1 cellular context compared by ENCODE assay signal in the genomic region with DNA sequence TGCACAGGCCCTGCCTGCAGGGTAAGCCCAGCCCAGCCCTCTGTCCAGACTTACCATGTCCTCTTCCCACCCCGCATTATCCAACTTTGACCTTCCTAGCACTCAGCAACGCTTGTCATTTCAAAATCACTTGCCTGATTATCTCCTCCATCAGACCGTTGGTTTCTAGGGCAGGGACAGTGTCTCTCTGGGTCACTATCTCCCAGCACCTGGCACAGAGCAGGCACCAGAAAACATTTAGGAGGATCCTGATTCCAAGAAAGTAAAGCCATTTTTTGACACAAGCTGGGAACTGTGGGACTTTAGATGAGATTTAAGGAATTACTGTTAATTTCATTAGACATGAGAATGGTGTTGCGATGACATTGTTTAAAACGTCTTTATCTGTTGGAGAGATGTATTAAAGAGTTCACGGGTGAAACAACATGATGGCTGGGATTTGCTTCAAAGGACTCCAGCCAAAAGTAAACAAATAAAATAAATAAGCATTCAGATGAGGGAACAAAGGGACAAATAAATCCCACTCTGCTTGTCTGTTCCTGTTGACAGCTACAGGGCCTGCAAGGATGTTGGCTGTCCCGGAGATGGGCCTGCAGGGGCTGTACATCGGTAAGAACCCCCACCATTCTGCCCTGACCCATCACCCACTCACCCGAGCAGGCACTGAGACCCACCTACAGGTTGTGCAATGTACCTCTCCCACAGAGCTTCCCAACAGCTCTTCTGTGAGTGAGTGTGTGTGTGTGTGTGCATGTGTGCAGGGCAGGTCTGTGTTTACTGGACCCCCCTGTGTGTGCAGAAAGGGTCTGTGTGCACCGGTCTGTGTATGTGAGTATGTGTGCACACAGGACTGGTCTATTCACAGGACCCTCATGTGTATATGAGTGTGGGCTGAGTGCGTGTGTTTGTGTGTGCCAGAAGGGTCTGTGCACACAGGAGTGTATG.
TF ChIP-seq lines count a peak whose summit lies in the region.

No MANE protein-coding gene starts in this region.

TF ChIP-seq in K562, 482 proteins besides CTCF, POLR2A, EP300 and RAD21:
- TF ChIP-seq NR2C2 (CRISPR knock-in tag; IDR thresholded peaks at IDR 0.05) (no peak), NR2C2 (tag; IDR thresholded peaks at IDR 0.05) (peak; percentile 70), CBFA2T3 (IDR thresholded peaks at IDR 0.05) (peak; percentile 3; the same call in 1 of the 2 replicates)
- TF ChIP-seq, protein P1, sequence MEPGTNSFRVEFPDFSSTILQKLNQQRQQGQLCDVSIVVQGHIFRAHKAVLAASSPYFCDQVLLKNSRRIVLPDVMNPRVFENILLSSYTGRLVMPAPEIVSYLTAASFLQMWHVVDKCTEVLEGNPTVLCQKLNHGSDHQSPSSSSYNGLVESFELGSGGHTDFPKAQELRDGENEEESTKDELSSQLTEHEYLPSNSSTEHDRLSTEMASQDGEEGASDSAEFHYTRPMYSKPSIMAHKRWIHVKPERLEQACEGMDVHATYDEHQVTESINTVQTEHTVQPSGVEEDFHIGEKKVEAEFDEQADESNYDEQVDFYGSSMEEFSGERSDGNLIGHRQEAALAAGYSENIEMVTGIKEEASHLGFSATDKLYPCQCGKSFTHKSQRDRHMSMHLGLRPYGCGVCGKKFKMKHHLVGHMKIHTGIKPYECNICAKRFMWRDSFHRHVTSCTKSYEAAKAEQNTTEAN (CRISPR knock-in tag; IDR thresholded peaks at IDR 0.05) = no peak
- TF ChIP-seq, protein P2, sequence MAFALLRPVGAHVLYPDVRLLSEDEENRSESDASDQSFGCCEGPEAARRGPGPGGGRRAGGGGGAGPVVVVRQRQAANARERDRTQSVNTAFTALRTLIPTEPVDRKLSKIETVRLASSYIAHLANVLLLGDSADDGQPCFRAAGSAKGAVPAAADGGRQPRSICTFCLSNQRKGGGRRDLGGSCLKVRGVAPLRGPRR (CRISPR knock-in tag; IDR thresholded peaks at IDR 0.05) = no peak
